Comparison of ENCODE assay signal across 8 cellular contexts in the genomic region with DNA sequence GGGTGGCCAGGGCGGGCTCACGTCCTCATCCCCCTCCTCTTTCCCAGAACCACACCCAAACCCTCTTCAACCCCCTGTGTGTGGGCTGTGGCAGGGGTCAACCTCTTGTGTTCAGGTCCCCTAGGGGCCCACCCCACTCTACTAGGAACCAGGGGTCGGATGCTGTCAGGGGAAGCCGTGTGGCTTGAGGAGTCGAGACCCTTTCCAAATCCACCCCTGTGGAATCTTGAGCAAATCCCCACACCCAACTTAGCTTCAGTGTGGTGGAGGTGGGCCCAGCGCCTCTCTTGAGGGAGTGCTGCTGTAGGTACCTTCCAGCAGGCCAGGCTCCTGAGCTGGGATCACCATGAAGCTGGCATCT.
DNase-seq lines count a peak whose midpoint lies in the region; ATAC-seq and TF ChIP-seq lines count a peak whose summit lies in the region.

No MANE protein-coding gene starts in this region.

- H3K9me3 Mint-ChIP-seq in activated T-cell treated with anti-CD3 and anti-CD28 coated beads, Interleukin-2, amount 50 U/mL, for 24 hours, result no peaks in the 10 kb centered on the region

- H3K4me3 Mint-ChIP-seq in activated T-cell treated with anti-CD3 and anti-CD28 coated beads, Interleukin-2, amount 50 U/mL, for 24 hours, result peak overlapping the region; percentile 79

- no peaks in the 10 kb centered on the region for H3K9me3 ChIP-seq in iPS-18c (ENCODE audit: control insufficient read depth, insufficient read depth, low read length)
- no peaks in the 10 kb centered on the region for H3K9me3 ChIP-seq in subcutaneous abdominal adipose tissue (ENCODE audit: control insufficient read depth in 5 of 5, low read length in 5 of 5)
- H3K9me3 ChIP-seq in gastroesophageal sphincter, result no peaks in the 10 kb centered on the region

- peaks cover 2 to 11% (median 6%) of the 10 kb centered on the region in 5 donors for H3K27me3 ChIP-seq in subcutaneous abdominal adipose tissue (ENCODE audit: control insufficient read depth in 5 of 5, insufficient read depth in 4 of 5, low read length in 5 of 5)
- H3K27me3 ChIP-seq in gastroesophageal sphincter, result peaks cover 20% of the 10 kb centered on the region

- H3K27ac Mint-ChIP-seq in activated T-cell treated with anti-CD3 and anti-CD28 coated beads, Interleukin-2, amount 50 U/mL, for 24 hours, result peak overlapping the region; percentile 96

- H3K36me3 ChIP-seq in subcutaneous abdominal adipose tissue (ENCODE audit: control insufficient read depth in 5 of 5, insufficient read depth in 5 of 5, low read length in 5 of 5) (no peaks in the 10 kb centered on the region), gastroesophageal sphincter (no peaks in the 10 kb centered on the region)

- no peaks in the 10 kb centered on the region for H3K27me3 Mint-ChIP-seq in activated T-cell treated with anti-CD3 and anti-CD28 coated beads, Interleukin-2, amount 50 U/mL, for 24 hours

- no peaks in the 10 kb centered on the region for H3K36me3 Mint-ChIP-seq in activated T-cell treated with anti-CD3 and anti-CD28 coated beads, Interleukin-2, amount 50 U/mL, for 24 hours (ENCODE audit: low read depth)

- no peak for TF ChIP-seq EP300 in gastroesophageal sphincter (IDR thresholded peaks at IDR 0.05)

- H3K4me3 ChIP-seq in iPS-18c (ENCODE audit: insufficient read depth, low read depth, low read length) (peak overlapping the region; percentile 45; the same call in 1 of the 2 replicates), subcutaneous abdominal adipose tissue (ENCODE audit: low read depth in 1 of 5, low read length in 5 of 5) (peak overlapping the region in 4 of 5 donors; percentile 54 to 68 (median 60)), gastroesophageal sphincter (peak overlapping the region in 1 of 2 donors; percentile 57)

- TF ChIP-seq CTCF in VCaP (conservative IDR thresholded peaks at IDR 0.05), result no peak
- no peak for TF ChIP-seq CTCF in gastroesophageal sphincter (IDR thresholded peaks at IDR 0.05)

- peaks cover 65% of the 10 kb centered on the region for H3K4me1 Mint-ChIP-seq in activated T-cell treated with anti-CD3 and anti-CD28 coated beads, Interleukin-2, amount 50 U/mL, for 24 hours (ENCODE audit: low read depth)

- peaks cover 0 to 14% (median 13%) of the 10 kb centered on the region in 5 donors for H3K4me1 ChIP-seq in subcutaneous abdominal adipose tissue (ENCODE audit: control insufficient read depth in 5 of 5, insufficient read depth in 5 of 5, low read length in 5 of 5)
- H3K4me1 ChIP-seq in gastroesophageal sphincter, result peaks cover 0 to 14% (median 7%) of the 10 kb centered on the region in 3 donors

- no peak for TF ChIP-seq POLR2A in gastroesophageal sphincter (IDR thresholded peaks at IDR 0.05)

- no peak for DNase-seq in activated T-cell treated with anti-CD3 and anti-CD28 coated beads, Interleukin-2, amount 50 U/mL, for 24 hours
- DNase-seq in activated T-cell treated with anti-CD3 and anti-CD28 coated beads for 4 hours, result no peak
- no peak for DNase-seq in activated gamma-delta T cell (lab: John Stamatoyannopoulos, UW)

- ATAC-seq in GM21381 (IDR thresholded peaks at IDR 0.05; ENCODE audit: unreplicated experiment) (no peak), gastroesophageal sphincter (no peak)

- H3K27ac ChIP-seq in VCaP, result peak overlapping the region; percentile 93
- H3K27ac ChIP-seq in subcutaneous abdominal adipose tissue (ENCODE audit: low read depth, low read length), result no peak overlapping the region
- no peak overlapping the region for H3K27ac ChIP-seq in gastroesophageal sphincter

- H3K9ac ChIP-seq in subcutaneous abdominal adipose tissue (ENCODE audit: low read length in 5 of 5), result peak overlapping the region in 1 of 5 donors; percentile 52

- WGBS in gastroesophageal sphincter (ENCODE audit: low coverage in 1 of 2), 2 donors, result 33% methylated on average over 1 of the region's 6 CpGs; no CpG with 5 or more reads in 1 of the 2 donors
